Comparison of ENCODE assay signal across 25 cellular contexts in the genomic region with DNA sequence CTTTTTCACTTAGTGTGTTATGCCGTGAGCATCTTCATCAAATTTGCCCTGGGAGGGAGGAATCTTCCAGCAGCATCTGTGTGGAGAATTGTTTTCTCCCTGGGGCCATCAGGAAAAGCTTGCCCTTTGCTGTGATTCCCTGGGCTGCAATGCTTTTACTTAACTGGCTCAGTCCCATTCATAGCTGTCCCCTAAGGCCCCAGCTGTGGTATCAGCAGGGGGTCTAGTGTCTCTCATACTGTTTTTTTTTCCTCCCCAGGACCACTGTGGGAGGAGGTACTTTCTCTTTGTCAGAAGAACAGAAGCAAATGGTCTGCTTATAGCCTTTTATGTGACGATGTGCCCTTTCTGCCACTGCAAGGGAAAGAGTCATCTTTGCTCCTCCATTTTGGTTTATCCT.
DNase-seq lines count a peak whose midpoint lies in the region; ATAC-seq, FAIRE-seq and TF ChIP-seq lines count a peak whose summit lies in the region.
"Had no signal": no experiment of that assay in that cellular context is flagged by ENCODE, and none has a peak within 500 bp of the region (broad histone marks: within the 10 kb centered on the region; RNA-seq: fewer than 3 reads in every experiment).

No MANE protein-coding gene starts in this region.

- no peak overlapping the region for H2BK20ac ChIP-seq in H1 (ENCODE audit: low read length)

- H3K4me2 ChIP-seq in H1 (ENCODE audit: insufficient read depth in 1 of 2, low read depth in 2 of 2, low read length in 2 of 2), result peak overlapping the region in 1 of 2 experiments; percentile 12; a peak in 2 of 4 replicates
- peak overlapping the region; percentile 26 for H3K4me2 ChIP-seq in neuronal stem cell (ENCODE audit: insufficient read depth, low read length, poor library complexity, severe bottlenecking)

- CTCF ChIA-PET in H1 (lab: Charles Lee; ENCODE audit: partially characterized antibody), result interaction anchor here (0.6 to 2.1 kb wide), 2 partner anchors 14 to 741 kb away, joined by 3 to 5 read pairs; no protein-coding TSS in a partner anchor

- H3K4me3 ChIP-seq in H1 (ENCODE audit: extremely low read depth in 1 of 4, insufficient read depth in 2 of 4, low read depth in 3 of 4, low read length in 4 of 4) (no peak overlapping the region), neuronal stem cell (ENCODE audit: low read length in 2 of 2) (no peak overlapping the region)
- H3K4me3 ChIP-seq: pancreas had no signal

- H3K9me3 ChIP-seq in H1 (ENCODE audit: insufficient read depth in 2 of 2, low read depth in 1 of 2, low read length in 1 of 2) (no peaks in the 10 kb centered on the region), neuronal stem cell (replicated peaks in 1 of 2; ENCODE audit: control insufficient read depth in 2 of 2, insufficient read depth in 1 of 2, low read depth in 1 of 2, low read length in 2 of 2) (no peaks in the 10 kb centered on the region)
- H3K9me3 ChIP-seq: pancreas had no signal

- H2AK5ac ChIP-seq in H1 (ENCODE audit: low read depth, low read length) (no peak overlapping the region), neuronal stem cell (ENCODE audit: low read depth, low read length) (no peak overlapping the region)

- no peak for TF ChIP-seq POLR2A in H1 (IDR thresholded peaks at IDR 0.05; ENCODE audit: control extremely low read depth in 1 of 2, low read depth in 2 of 2, low read length in 2 of 2)

- H3K23ac ChIP-seq in H1 (ENCODE audit: insufficient read length) (no peak overlapping the region), neuronal stem cell (ENCODE audit: low read depth, low read length, poor library complexity) (no peak overlapping the region)

- H2BK12ac ChIP-seq in H1 (ENCODE audit: low read depth, low read length) (no peak overlapping the region), neuronal stem cell (ENCODE audit: low read length) (no peak overlapping the region)

- POLR2A ChIA-PET in H1 (lab: Charles Lee; ENCODE audit: partially characterized antibody), result no interaction called here

- H3K36me3 ChIP-seq in H1 (ENCODE audit: control insufficient read depth in 2 of 4, insufficient read depth in 4 of 4, low read length in 3 of 4), result no peaks in the 10 kb centered on the region
- no peaks in the 10 kb centered on the region for H3K36me3 ChIP-seq in neuronal stem cell (replicated peaks in 1 of 2; ENCODE audit: control insufficient read depth in 2 of 2, insufficient read depth in 2 of 2, low read length in 2 of 2)
- H3K36me3 ChIP-seq: pancreas had no signal

- no peak overlapping the region for H3K9ac ChIP-seq in H1 (replicated peaks in 1 of 4; ENCODE audit: extremely low read depth in 1 of 4, low read depth in 3 of 4, low read length in 3 of 4)
- no peak overlapping the region for H3K9ac ChIP-seq in neuronal stem cell (ENCODE audit: low read depth, low read length, poor library complexity)

- no peak overlapping the region for H2BK5ac ChIP-seq in H1 (ENCODE audit: low read depth, low read length)
- no peak overlapping the region for H2BK5ac ChIP-seq in neuronal stem cell (ENCODE audit: low read length)

- H2BK15ac ChIP-seq in H1 (ENCODE audit: low read length), result no peak overlapping the region
- no peak overlapping the region for H2BK15ac ChIP-seq in neuronal stem cell (ENCODE audit: low read length)

- H3K18ac ChIP-seq in H1 (ENCODE audit: extremely low read depth, low read length), result no peak overlapping the region
- H3K18ac ChIP-seq in neuronal stem cell (ENCODE audit: low read length), result no peak overlapping the region

- H2AFZ ChIP-seq in H1 (ENCODE audit: low read length), result no peak overlapping the region
- H2AFZ ChIP-seq in neuronal stem cell (ENCODE audit: low read length), result peak overlapping the region; percentile 67

- no peak for TF ChIP-seq CTCF in H1 (IDR thresholded peaks at IDR 0.05; ENCODE audit: control extremely low read depth in 1 of 3, insufficient read depth in 1 of 3, low read depth in 1 of 3, low read length in 3 of 3)

- no peak for TF ChIP-seq RAD21 in H1 (IDR thresholded peaks at IDR 0.05 in 1 of 2, conservative IDR thresholded peaks at IDR 0.05 in 1 of 2; ENCODE audit: low read depth in 2 of 2, low read length in 2 of 2)

- H3K79me1 ChIP-seq in H1 (ENCODE audit: low read depth, low read length), result no peaks in the 10 kb centered on the region
- no peaks in the 10 kb centered on the region for H3K79me1 ChIP-seq in neuronal stem cell (ENCODE audit: low read depth, low read length)

- peak; percentile 36 for FAIRE-seq in H1 (lab: Jason Lieb, UNC)
- FAIRE-seq: HepG2, keratinocyte, pancreas had no signal

- H3K4me1 ChIP-seq in H1 (replicated peaks in 1 of 4; ENCODE audit: control insufficient read depth in 3 of 4, insufficient read depth in 4 of 4, low read length in 3 of 4) (no peaks in the 10 kb centered on the region; a peak in 1 of 7 replicates), neuronal stem cell (ENCODE audit: control insufficient read depth in 2 of 2, insufficient read depth in 1 of 2, low read depth in 1 of 2, low read length in 2 of 2) (peaks cover 3 to 4% of the 10 kb centered on the region in 2 donors)
- H3K4me1 ChIP-seq: pancreas had no signal

- H3K27ac ChIP-seq in H1 (ENCODE audit: low read depth, low read length) (no peak overlapping the region), neuronal stem cell (replicated peaks; ENCODE audit: low read length) (peak overlapping the region; percentile 33)
- H3K27ac ChIP-seq: pancreas had no signal

- no peak overlapping the region for H3K56ac ChIP-seq in H1 (replicated peaks; ENCODE audit: insufficient read length, low read depth, low read length)

- no peak overlapping the region for H3K4ac ChIP-seq in H1 (replicated peaks; ENCODE audit: insufficient read length, low read depth, low read length)
- no peak overlapping the region for H3K4ac ChIP-seq in neuronal stem cell (ENCODE audit: low read length)

- H4K5ac ChIP-seq in H1 (ENCODE audit: insufficient read length, low read depth, low read length), result no peak overlapping the region

- ATAC-seq in HG03521 (IDR thresholded peaks at IDR 0.05; ENCODE audit: unreplicated experiment), result no peak
- no peak for ATAC-seq in HG03280 (IDR thresholded peaks at IDR 0.05; ENCODE audit: unreplicated experiment)
- ATAC-seq in HG03571 (IDR thresholded peaks at IDR 0.05; ENCODE audit: unreplicated experiment), result no peak
- ATAC-seq: HepG2; natural killer cell treated with Interleukin-12 subunit alpha and Interleukin-12 subunit beta and Interleukin-15 and Interleukin-18, amount 100 ng/mL, for 72 hours; pancreas; right cardiac atrium; stimulated activated naive B cell treated with anti-CD40 and anti-IgM and Interleukin-4, amounts not matched to agents 10 μg/mL and 1 μg/mL and 100 μg/mL, for 72 hours had no signal

- 67% methylated on average over 2 of the region's 2 CpGs; no CpG with 5 or more reads in 1 of the 2 experiments for WGBS in H1 (ENCODE audit: extremely low coverage in 1 of 2, insufficient coverage in 1 of 2, insufficient read length in 1 of 2, insufficient replicate concordance in 2 of 2, low coverage in 1 of 2, low lambda C conversion rate in 2 of 2, missing lambda C conversion rate in 1 of 2), 2 experiments
- WGBS in neuronal stem cell (ENCODE audit: extremely low coverage in 2 of 2, insufficient read length in 2 of 2, insufficient replicate concordance in 1 of 2), 2 donors, result no CpG with 5 or more reads among the region's 2 CpGs

- peaks cover 2% of the 10 kb centered on the region; the same call in 1 of the 2 replicates for H3K23me2 ChIP-seq in H1 (ENCODE audit: low read depth, low read length)

- H2BK120ac ChIP-seq in H1 (replicated peaks; ENCODE audit: low read depth, low read length) (no peak overlapping the region), neuronal stem cell (ENCODE audit: low read depth, low read length) (no peak overlapping the region)

- no peak for TF ChIP-seq EP300 in H1 (IDR thresholded peaks at IDR 0.05; ENCODE audit: borderline replicate concordance in 1 of 2, low read depth in 2 of 2, low read length in 2 of 2)

- H4K91ac ChIP-seq in H1 (replicated peaks; ENCODE audit: insufficient read length, low read length) (no peak overlapping the region), neuronal stem cell (ENCODE audit: low read depth, low read length, poor library complexity) (no peak overlapping the region)

- DNase-seq in NCI-H748 (lab: John Stamatoyannopoulos, UW; ENCODE audit: unreplicated experiment) (peak; percentile 49), NCI-H748 treated with DMSO at 0.1 percent for 48 hours (lab: John Stamatoyannopoulos, UW) (no peak), NCI-H2171 (lab: John Stamatoyannopoulos, UW) (peak; percentile 39), H1 (ENCODE audit: low read depth in 1 of 2, low spot score in 2 of 2) (no peak), neuronal stem cell (ENCODE audit: low spot score) (peak; percentile 33)
- DNase-seq: ACHN; activated CD4-positive, alpha-beta T cell treated with anti-CD3 and anti-CD28 coated beads for 48 hours; activated naive CD4-positive, alpha-beta T cell; activated T-cell treated with anti-CD3 and anti-CD28 coated beads, Interleukin-2, amount 50 U/mL, for 24 hours; DMS79; effector CD4-positive, alpha-beta T cell; foreskin fibroblast; Kasumi-1; NCI-H446 treated with DMSO at 0.1 percent for 48 hours; pancreas; right cardiac atrium; RPMI8226; stimulated activated CD4-positive, alpha-beta T cell treated with anti-CD3 and anti-CD28 coated beads, Interleukin-4, amount 100 ng/mL, for 24 hours; stimulated activated naive B cell treated with anti-CD40 and anti-IgM and Interleukin-4, amounts not matched to agents 10 μg/mL and 1 μg/mL and 100 μg/mL, for 72 hours had no signal

- H3K14ac ChIP-seq in H1 (ENCODE audit: insufficient read length) (no peak overlapping the region), neuronal stem cell (ENCODE audit: low read length) (no peak overlapping the region)

- H4K8ac ChIP-seq in H1 (ENCODE audit: extremely low read depth, insufficient read depth, low read length) (no peak overlapping the region), neuronal stem cell (ENCODE audit: low read depth, low read length) (no peak overlapping the region)

- no peaks in the 10 kb centered on the region for H3K79me2 ChIP-seq in H1 (ENCODE audit: control insufficient read depth in 1 of 2, insufficient read depth in 2 of 2, low read length in 2 of 2)

- no peaks in the 10 kb centered on the region for H3K27me3 ChIP-seq in H1 (replicated peaks in 1 of 4; ENCODE audit: control insufficient read depth in 3 of 4, extremely low read depth in 1 of 4, insufficient read depth in 3 of 4, low read length in 3 of 4)
- H3K27me3 ChIP-seq in neuronal stem cell (ENCODE audit: control insufficient read depth in 3 of 3, insufficient read depth in 3 of 3, low read depth in 1 of 3, low read length in 3 of 3), result no peaks in the 10 kb centered on the region
- H3K27me3 ChIP-seq: pancreas had no signal

- H4K20me1 ChIP-seq in H1 (replicated peaks in 1 of 2; ENCODE audit: control insufficient read depth in 1 of 2, insufficient read depth in 2 of 2, low read length in 2 of 2), result no peaks in the 10 kb centered on the region

TF ChIP-seq in H1, 55 proteins besides CTCF, POLR2A, EP300 and RAD21 (continues in another document):
- no peak for TF ChIP-seq RBBP5 (IDR thresholded peaks at IDR 0.05; ENCODE audit: borderline replicate concordance, low read depth, low read length)
- no peak for TF ChIP-seq MAFK (IDR thresholded peaks at IDR 0.05; ENCODE audit: low read depth, low read length)
- no peak for TF ChIP-seq CREB1 (IDR thresholded peaks at IDR 0.05)
- 0 out of 4 replicates have a peak, but pooled peaks of 1 of the 2 experiments have one; percentile 52 for TF ChIP-seq HDAC2 (IDR thresholded peaks at IDR 0.05; ENCODE audit: borderline replicate concordance in 1 of 2, low read depth in 2 of 2, low read length in 2 of 2)

Comparison
In these comparisons a context has a peak if more than half of its experiments do, and no peak if none do; other contexts are left out.
1. DNase-seq: peak in NCI-H748 (single experiment), NCI-H2171 (single experiment) and neuronal stem cell (single experiment); none in NCI-H748 treated with DMSO at 0.1 percent for 48 hours (single experiment) and H1 (0 of 2).